ENCODE assay signal across 17 cellular contexts in the genomic region with DNA sequence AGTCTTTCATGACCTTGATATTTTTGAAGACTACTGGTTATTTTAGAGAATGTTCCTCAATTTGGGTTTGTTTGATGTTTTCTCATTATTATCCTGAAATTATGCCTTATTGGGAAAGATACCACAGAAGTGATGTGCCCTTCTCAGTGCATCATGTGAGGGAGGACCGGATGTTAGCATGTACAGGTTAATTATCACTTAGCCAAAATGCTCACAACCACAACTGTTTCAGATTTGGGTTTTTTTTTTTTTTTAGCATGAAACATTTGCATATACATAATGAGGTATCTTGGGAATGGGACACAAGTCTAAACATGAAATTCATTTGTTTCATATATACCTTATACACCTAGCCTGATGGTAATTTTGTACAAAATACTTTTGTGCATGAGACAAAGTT. TPM values are rescaled to one million over a fixed set of nuclear protein-coding genes. Genes with fewer than 3 reads are reported as not detected.
DNase-seq lines count a peak whose midpoint lies in the region; ATAC-seq and TF ChIP-seq lines count a peak whose summit lies in the region.
"Had no signal": no experiment of that assay in that cellular context is flagged by ENCODE, and none has a peak within 500 bp of the region (broad histone marks: within the 10 kb centered on the region; RNA-seq: fewer than 3 reads in every experiment).

No MANE protein-coding gene starts in this region.

- H3K27ac ChIP-seq in transverse colon = no peak overlapping the region

- peak; percentile 71 for ATAC-seq in GM18511 (IDR thresholded peaks at IDR 0.05; ENCODE audit: unreplicated experiment)
- peak; percentile 65 for ATAC-seq in GM19043 (IDR thresholded peaks at IDR 0.05; ENCODE audit: low read depth, unreplicated experiment)
- ATAC-seq in GM21447 (IDR thresholded peaks at IDR 0.05; ENCODE audit: unreplicated experiment) = peak; percentile 61
- peak; percentile 64 for ATAC-seq in HG03354 (IDR thresholded peaks at IDR 0.05; ENCODE audit: poor library complexity, severe bottlenecking, unreplicated experiment)
- ATAC-seq: HCT116 had no signal

- intact Hi-C loops in transverse colon (cut with DNase I; ENCODE audit: low total_unique reads) = no loop called here

- DNase-seq in medulla oblongata (ENCODE audit: extremely low spot score) (no peak), transverse colon (no peak), HCEC 1CT (no peak), DMS153 treated with DMSO at 0.1 percent for 48 hours (lab: John Stamatoyannopoulos, UW; ENCODE audit: unreplicated experiment) (no peak)
- DNase-seq: C1 segment of cervical spinal cord, NCI-H1417 treated with DMSO at 0.1 percent for 48 hours, NCI-H1930, NCI-H2171 treated with DMSO at 0.1 percent for 48 hours, NCI-H446 treated with DMSO at 0.1 percent for 48 hours, OCI-M1, RPMI8226, T-helper 2 cell had no signal

- in situ Hi-C loops in transverse colon (cut with MboI; ENCODE audit: low pct_ligation_motif_present in 1 of 4, low pct_unique_long_range_greater_than_20kb in 1 of 4, low sequenced_read_pairs in 3 of 4) = no loop called here

- H3K36me3 ChIP-seq in transverse colon = peaks cover 0 to 42% (median 17%) of the 10 kb centered on the region in 4 donors

- no peak for TF ChIP-seq EP300 in transverse colon (IDR thresholded peaks at IDR 0.05; ENCODE audit: low read depth)

- WGBS in transverse colon (ENCODE audit: low coverage in 1 of 2), 2 donors = 82 to 83% methylated on average over 1 of the region's 1 CpG

- H3K9me3 ChIP-seq in transverse colon = no peaks in the 10 kb centered on the region

- H3K4me1 ChIP-seq in transverse colon = no peaks in the 10 kb centered on the region

- no peaks in the 10 kb centered on the region for H3K27me3 ChIP-seq in transverse colon

- no peak for TF ChIP-seq CTCF in transverse colon (IDR thresholded peaks at IDR 0.05)

- no peak for TF ChIP-seq POLR2A in transverse colon (IDR thresholded peaks at IDR 0.05)

- no peak overlapping the region for H3K4me3 ChIP-seq in transverse colon

RNA-seq across cellular contexts. Expression of a gene that starts 59.8 kb away (rescaled TPM):
- 10 to 100 TPM in 3 of 4 donors, 1 to 10 TPM in 1; 8.2 to 33.0 (median 29.3) TPM for total RNA-seq in transverse colon
